In the genomic region with DNA sequence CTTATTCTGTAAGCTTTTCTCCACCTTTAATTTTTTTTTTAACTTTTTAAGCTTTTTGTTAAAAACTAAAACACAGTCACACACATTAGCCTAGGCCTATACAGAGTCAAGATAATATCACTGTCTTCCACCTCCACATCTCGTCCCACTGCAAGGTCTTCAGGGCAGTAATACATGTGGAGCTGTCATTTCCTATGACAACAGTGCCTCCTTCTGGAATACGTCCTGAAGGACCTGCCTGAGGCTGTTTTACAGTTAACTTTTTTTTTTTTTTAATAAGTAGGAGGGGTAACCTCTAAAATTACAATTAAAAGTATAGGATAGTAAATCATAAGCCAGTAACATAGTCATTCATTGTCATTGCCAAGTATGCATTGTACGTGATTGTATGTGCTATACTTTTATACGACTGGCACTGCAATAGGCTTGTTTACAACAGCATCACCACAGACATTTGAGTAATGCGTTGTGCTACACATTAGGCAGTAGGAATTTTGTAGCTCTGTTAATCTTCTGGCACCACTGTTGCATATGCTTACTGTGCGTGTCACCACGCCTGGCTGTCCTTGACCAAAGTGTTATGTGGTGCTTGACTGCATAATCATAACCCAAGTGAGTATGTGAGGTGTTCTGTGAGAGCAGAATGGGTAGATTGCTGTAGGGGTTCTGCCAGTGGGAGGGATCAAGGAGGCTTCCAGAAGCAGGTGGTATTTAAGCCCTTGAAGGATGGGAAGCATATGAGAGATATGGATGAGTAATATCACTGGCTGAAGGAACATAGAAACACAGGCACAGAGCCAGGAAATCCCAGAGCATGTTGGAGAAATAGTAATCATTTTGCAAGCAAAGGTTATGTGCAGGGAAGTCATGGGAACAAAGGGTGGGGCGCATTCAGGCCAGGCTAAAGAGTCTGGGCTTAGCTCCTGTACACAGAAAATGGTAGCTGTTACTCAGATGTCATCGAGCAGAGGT, we compare ENCODE assay signal across 8 cellular contexts. TPM values are rescaled to one million over a fixed set of nuclear protein-coding genes. Genes with fewer than 3 reads are reported as not detected.
A peak's percentile ranks its signal among the peaks of the same experiment; 100 is the strongest.
DNase-seq lines count a peak whose midpoint lies in the region; ATAC-seq and TF ChIP-seq lines count a peak whose summit lies in the region.

No MANE protein-coding gene starts in this region.

- H3K79me2 ChIP-seq in HCT116 (ENCODE audit: insufficient read depth, low read length): peaks cover 85% of the 10 kb centered on the region

- TF ChIP-seq POLR2A in HCT116 (IDR thresholded peaks at IDR 0.05; ENCODE audit: borderline replicate concordance, extremely low read depth, insufficient read depth, insufficient read length): no peak

- TF ChIP-seq CTCF in HCT116 (IDR thresholded peaks at IDR 0.05 in 2 of 3, conservative IDR thresholded peaks at IDR 0.05 in 1 of 3; ENCODE audit: borderline replicate concordance in 1 of 3, insufficient read depth in 1 of 3, low read depth in 2 of 3, low read length in 2 of 3) (peak; percentile 51 to 74 (median 68); a peak in 4 of 6 replicates), heart right ventricle (IDR thresholded peaks at IDR 0.05) (peak in 8 of 9 donors; percentile 16 to 63 (median 51))

- H3K9me2 ChIP-seq in HCT116 (ENCODE audit: insufficient read depth): no peaks in the 10 kb centered on the region

- H4K20me1 ChIP-seq in HCT116 (ENCODE audit: insufficient read depth): 0 out of 2 replicates have a peak, but pooled peaks cover 5% of the 10 kb centered on the region

- H3K27ac ChIP-seq in HCT116 (ENCODE audit: low read depth, low read length) (no peak overlapping the region), heart right ventricle (no peak overlapping the region)

- no TSS peak for BruUV-seq in HCT116 (replicated peaks; lab: Mats Ljungman, UMichigan)

- H3K4me1 ChIP-seq in HCT116 (ENCODE audit: control insufficient read depth in 1 of 2, insufficient read depth in 2 of 2, low read length in 2 of 2) (no peaks in the 10 kb centered on the region), heart right ventricle (peaks cover 0 to 34% (median 25%) of the 10 kb centered on the region in 9 donors)

- H3K4me3 ChIP-seq in HCT116 (replicated peaks in 1 of 2; ENCODE audit: low read depth in 1 of 2, low read length in 2 of 2) (no peak overlapping the region), heart right ventricle (no peak overlapping the region)

- CTCF ChIA-PET in HCT116 (lab: Charles Lee): interaction anchor here (0.6 to 3.4 kb wide), 19 partner anchors 8 to 236 kb away, joined by 3 to 38 read pairs (median 4); partner anchors contain the start of gene NRG4

- H3K4me2 ChIP-seq in HCT116 (ENCODE audit: low read length): no peak overlapping the region

- no peaks in the 10 kb centered on the region for H3K27me3 ChIP-seq in HCT116 (ENCODE audit: insufficient read depth, low read length)
- H3K27me3 ChIP-seq in heart right ventricle: no peaks in the 10 kb centered on the region

- H3K9me3 ChIP-seq in HCT116 (ENCODE audit: control insufficient read depth in 1 of 2, insufficient read depth in 1 of 2, low read depth in 1 of 2, low read length in 2 of 2) (no peaks in the 10 kb centered on the region), heart right ventricle (no peaks in the 10 kb centered on the region)

- ATAC-seq in HCT116: peak; percentile 93
- ATAC-seq in heart right ventricle: peak; percentile 23 to 80 (median 68)
- no peak for ATAC-seq in GM21528 (IDR thresholded peaks at IDR 0.05; ENCODE audit: low FRiP score, unreplicated experiment)
- ATAC-seq in HG02571 (IDR thresholded peaks at IDR 0.05; ENCODE audit: unreplicated experiment): no peak

- peak; percentile 78 for TF ChIP-seq RAD21 in HCT116 (IDR thresholded peaks at IDR 0.05; ENCODE audit: low read depth)

- 56 to 61% methylated on average over 9 of the region's 9 CpGs for WGBS in heart right ventricle, 2 donors

- POLR2A ChIA-PET in HCT116 (lab: Charles Lee): no interaction called here

- RAD21 ChIA-PET in HCT116 (lab: Charles Lee; ENCODE audit: low non-redundant PET in 1 of 2, low total read pairs in 2 of 2, uncharacterized antibody in 2 of 2, unreplicated experiment in 2 of 2): interaction anchor here (0.6 to 1.6 kb wide), 6 partner anchors 112 to 236 kb away, joined by 3 to 13 read pairs (median 4); no protein-coding TSS in a partner anchor

- intact Hi-C loops in HCT116 (cut with micrococcal nuclease): loop anchor here (1.0 to 5.0 kb wide), 2 partner anchors 112 to 190 kb away; no protein-coding TSS in a partner anchor
- intact Hi-C loops in heart right ventricle (cut with DNase I): loop anchor here in 2 of 10 donors (5.0 to 10.0 kb wide), 2 partner anchors 107 to 110 kb away; no protein-coding TSS in a partner anchor

- DNase-seq in CD1c-positive myeloid dendritic cell (ENCODE audit: extremely low spot score) (peak; percentile 21), HCT116 (ENCODE audit: low read depth, low spot score) (peak; percentile 48), SW480 (ENCODE audit: low spot score) (peak; percentile 49), heart right ventricle (peak in 1 of 2 donors; percentile 32), stromal cell of bone marrow (ENCODE audit: low read depth) (peak; percentile 70), NCI-H510A treated with DMSO at 0.1 percent for 48 hours (lab: John Stamatoyannopoulos, UW) (no peak)

- H2AFZ ChIP-seq in HCT116 (ENCODE audit: low read depth, low read length, poor library complexity, severe bottlenecking): no peak overlapping the region

- no peak overlapping the region for H3K9ac ChIP-seq in HCT116 (ENCODE audit: low read length)

- H3K36me3 ChIP-seq in HCT116 (ENCODE audit: control insufficient read depth in 1 of 2, insufficient read depth in 2 of 2, low read length in 2 of 2) (peaks cover 10 to 12% of the 10 kb centered on the region in 2 experiments; a peak in 2 of 4 replicates), heart right ventricle (peaks cover 0 to 50% (median 7%) of the 10 kb centered on the region in 9 donors)

TF ChIP-seq in HCT116, 20 proteins besides CTCF, POLR2A, EP300 and RAD21:
- TF ChIP-seq ATF3 (IDR thresholded peaks at IDR 0.05): no peak

RNA-seq across cellular contexts. Expression of gene FBXO22, which starts 18.3 kb away (rescaled TPM):
- total RNA-seq in HCT116 (2021; ENCODE audit: unreplicated experiment): 60.3 TPM
- polyA plus RNA-seq in HCT116 (2012): 48.9 and 54.4 TPM in 2 replicates
- 10 to 100 TPM; 15.6 to 23.4 (median 18.6) TPM for total RNA-seq in heart right ventricle
- polyA plus RNA-seq in heart right ventricle: 10 to 100 TPM in 1 of 2 donors, 1 to 10 TPM in 1; 3.8 to 15.0 TPM

Comparison
In these comparisons a context has a peak if more than half of its experiments do, and no peak if none do; other contexts are left out.
1. ATAC-seq: peak in HCT116 (single experiment) and heart right ventricle (8 of 8); none in GM21528 (single experiment) and HG02571 (single experiment).